In genomic region chr2:195658541-195658890, GRCh38 we compare ENCODE assay signal across 8 cellular contexts. TPM values are rescaled to one million over a fixed set of nuclear protein-coding genes. Genes with fewer than 3 reads are reported as not detected.
A peak's percentile ranks its signal among the peaks of the same experiment; 100 is the strongest.
DNase-seq lines count a peak whose midpoint lies in the region; ATAC-seq, FAIRE-seq and TF ChIP-seq lines count a peak whose summit lies in the region.

No MANE protein-coding gene starts in this region.

- no peak for TF ChIP-seq CTCF in neural crest cell (conservative IDR thresholded peaks at IDR 0.05)

- no peak for FAIRE-seq in HTR-8/SVneo (lab: Jason Lieb, UNC)

- peak overlapping the region; percentile 95 for H3K4me3 ChIP-seq in effector memory CD4-positive, alpha-beta T cell (ENCODE audit: insufficient read depth, low read depth, low read length, poor library complexity, severe bottlenecking)

- H3K9me3 Mint-ChIP-seq in neural crest cell = peaks cover 2% of the 10 kb centered on the region

- no peaks in the 10 kb centered on the region for H3K36me3 Mint-ChIP-seq in neural crest cell (ENCODE audit: low read depth)

- no peaks in the 10 kb centered on the region for H3K27me3 Mint-ChIP-seq in neural crest cell (ENCODE audit: low read depth)

- no peaks in the 10 kb centered on the region for H3K27me3 ChIP-seq in effector memory CD4-positive, alpha-beta T cell (replicated peaks; ENCODE audit: control insufficient read depth, insufficient read depth, low read length, poor library complexity, severe bottlenecking)

- peaks cover 6% of the 10 kb centered on the region for H3K4me1 ChIP-seq in effector memory CD4-positive, alpha-beta T cell (ENCODE audit: control insufficient read depth, insufficient read depth, low read length, poor library complexity, severe bottlenecking)

- H3K9me3 ChIP-seq in effector memory CD4-positive, alpha-beta T cell (ENCODE audit: control insufficient read depth, low read length) = no peaks in the 10 kb centered on the region

- peak overlapping the region; percentile 99 for H3K27ac ChIP-seq in effector memory CD4-positive, alpha-beta T cell (ENCODE audit: insufficient read depth, low read length, poor library complexity, severe bottlenecking)

- ATAC-seq in SK-N-SH treated with all-trans-retinoic acid at 6 μM for 48 hours (peak; percentile 37), GM19035 (IDR thresholded peaks at IDR 0.05; ENCODE audit: unreplicated experiment) (no peak), GM19324 (IDR thresholded peaks at IDR 0.05; ENCODE audit: low FRiP score, unreplicated experiment) (no peak)

- H3K4me1 Mint-ChIP-seq in neural crest cell = peaks cover 33% of the 10 kb centered on the region

- H3K27ac Mint-ChIP-seq in neural crest cell (ENCODE audit: unreplicated experiment) = no peak overlapping the region

- H3K36me3 ChIP-seq in effector memory CD4-positive, alpha-beta T cell (ENCODE audit: control insufficient read depth, insufficient read depth, low read length) = no peaks in the 10 kb centered on the region

- H3K4me3 Mint-ChIP-seq in neural crest cell = peak overlapping the region; percentile 99

- DNase-seq in COLO668 (lab: John Stamatoyannopoulos, UW; ENCODE audit: unreplicated experiment) (peak; percentile 6), HTR-8/SVneo (ENCODE audit: insufficient read length, low spot score) (peak; percentile 35), neural crest cell (ENCODE audit: low read depth, low spot score) (no peak)
- peak in 1 of 3 donors; percentile 6 for DNase-seq in effector memory CD4-positive, alpha-beta T cell
- DNase-seq in activated CD8-positive, alpha-beta memory T cell treated with anti-CD3 and anti-CD28 coated beads, Interleukin-2, amount 50 U/mL, for 48 hours = no peak

TF ChIP-seq in SK-N-SH treated with all-trans-retinoic acid at 6 μM for 48 hours, 23 proteins besides CTCF, POLR2A, EP300 and RAD21:
- TF ChIP-seq ZNF8 (CRISPR knock-in tag; IDR thresholded peaks at IDR 0.05) = no peak
- no peak for TF ChIP-seq GLIS3 (CRISPR knock-in tag; IDR thresholded peaks at IDR 0.05)
- 0 out of 2 replicates have a peak, but pooled peaks have one; percentile 47 for TF ChIP-seq POU6F1 (CRISPR knock-in tag; IDR thresholded peaks at IDR 0.05; ENCODE audit: borderline replicate concordance, low read depth)
- peak; percentile 36; the same call in 1 of the 2 replicates for TF ChIP-seq ISL1 (CRISPR knock-in tag; IDR thresholded peaks at IDR 0.05)
TF ChIP-seq in SK-N-SH treated with all-trans-retinoic acid at 6 μM for 48 hours: peak in this region for 2.

RNA-seq across cellular contexts. Expression of gene SLC39A10, which starts 1.5 kb away (rescaled TPM):
- 72.7 and 78.5 TPM in 2 replicates for total RNA-seq in neural crest cell

Comparison
In these comparisons a context has a peak if more than half of its experiments do, and no peak if none do; other contexts are left out.
1. DNase-seq: peak in COLO668 (single experiment) and HTR-8/SVneo (single experiment); none in neural crest cell (single experiment) and activated CD8-positive, alpha-beta memory T cell treated with anti-CD3 and anti-CD28 coated beads, Interleukin-2, amount 50 U/mL, for 48 hours (single experiment).